ENCODE assay signal across 8 cellular contexts in the genomic region with DNA sequence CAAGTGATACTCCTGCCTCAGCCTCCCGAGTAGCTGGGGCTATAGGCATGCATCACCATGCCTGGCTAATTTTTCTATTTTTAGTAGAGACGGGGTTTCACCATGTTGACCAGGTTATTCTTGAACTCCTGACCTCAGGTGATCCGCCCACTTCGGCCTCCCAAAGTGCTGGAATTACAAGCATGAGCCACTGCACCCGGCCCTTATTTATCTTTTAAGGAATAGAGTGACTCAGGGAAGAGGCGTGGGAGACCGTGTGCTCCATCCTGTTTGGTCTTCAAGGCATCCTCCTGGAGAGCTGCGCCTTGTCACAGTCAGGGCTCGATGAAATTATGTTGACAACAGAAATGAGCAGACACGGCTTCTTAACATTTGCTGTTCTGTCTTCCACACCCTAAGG. TPM values are rescaled to one million over a fixed set of nuclear protein-coding genes. Genes with fewer than 3 reads are reported as not detected.
DNase-seq lines count a peak whose midpoint lies in the region; FAIRE-seq and TF ChIP-seq lines count a peak whose summit lies in the region.
"Not testable (repeated sequence)": the region's sequence is repeated elsewhere in the genome, so short reads cannot be mapped to it uniquely, and the experiment has no call there.
"Had no signal": no experiment of that assay in that cellular context is flagged by ENCODE, and none has a peak within 500 bp of the region (broad histone marks: within the 10 kb centered on the region; RNA-seq: fewer than 3 reads in every experiment).

No MANE protein-coding gene starts in this region.

- H3K9me1 ChIP-seq in keratinocyte (ENCODE audit: control insufficient read depth, extremely low read depth, insufficient read depth, low read length) = not testable (repeated sequence)

- H3F3A ChIP-seq in PC-9 (ENCODE audit: insufficient read depth, low read depth) = peaks cover 13% of the 10 kb centered on the region; the same call in 1 of the 2 replicates

- H3K27ac Mint-ChIP-seq in Calu3 (ENCODE audit: unreplicated experiment) = peak overlapping the region; percentile 87

- H3K4me1 ChIP-seq in PC-9 (replicated peaks; ENCODE audit: insufficient read depth) (peaks cover 25% of the 10 kb centered on the region), keratinocyte (ENCODE audit: control insufficient read depth, extremely low read depth, insufficient read depth, low read length) (peaks cover 13% of the 10 kb centered on the region)

- peak; percentile 48 for FAIRE-seq in keratinocyte (lab: Jason Lieb, UNC)

- H2AFZ ChIP-seq in PC-9; keratinocyte (ENCODE audit: control insufficient read depth, low read length): not testable (repeated sequence)

- H3K4me2 ChIP-seq in PC-9 = peak overlapping the region; percentile 53
- H3K4me2 ChIP-seq in keratinocyte (ENCODE audit: control insufficient read depth, extremely low read depth, insufficient read depth, low read depth, low read length) = not testable (repeated sequence)

- in situ Hi-C loops in astrocyte of the spinal cord (cut with HindIII; ENCODE audit: low sequenced_read_pairs) = not testable (repeated sequence)

- not testable (repeated sequence) for H3K36me3 ChIP-seq in PC-9 (ENCODE audit: low read depth); keratinocyte (ENCODE audit: control insufficient read depth in 2 of 2, extremely low read depth in 1 of 2, insufficient read depth in 2 of 2, low read length in 2 of 2)

- dilution Hi-C loops in keratinocyte (cut with MboI; ENCODE audit: extremely low pct_ligation_motif_present, low sequenced_read_pairs) = not testable (repeated sequence)

- H4K20me1 ChIP-seq in PC-9 (ENCODE audit: insufficient read depth); keratinocyte (ENCODE audit: control insufficient read depth, extremely low read depth, insufficient read depth, low read length): not testable (repeated sequence)

- not testable (repeated sequence) for H3K9me2 ChIP-seq in PC-9 (ENCODE audit: insufficient read depth)

- H3K4me1 Mint-ChIP-seq in Calu3 (ENCODE audit: low read depth, unreplicated experiment) = peaks cover 31% of the 10 kb centered on the region

- H3K36me3 Mint-ChIP-seq in Calu3 (ENCODE audit: insufficient read depth, unreplicated experiment) = peaks cover 21% of the 10 kb centered on the region

- H3K27me3 Mint-ChIP-seq in Calu3 (ENCODE audit: unreplicated experiment) = not testable (repeated sequence)

- CTCF ChIA-PET in Calu3 (lab: Charles Lee) = interaction anchor here (0.6 kb wide), 1 partner anchor 165 kb away, joined by 3 read pairs; no protein-coding TSS in a partner anchor
- CTCF ChIA-PET in PC-9 (lab: Charles Lee) = not testable (repeated sequence)

- H3K4me3 Mint-ChIP-seq in Calu3 (ENCODE audit: low read depth, unreplicated experiment) = peak overlapping the region; percentile 43

- not testable (repeated sequence) for H3K9ac ChIP-seq in keratinocyte (ENCODE audit: control insufficient read depth, extremely low read depth, insufficient read depth, low read length)

- not testable (repeated sequence) for H3K79me2 ChIP-seq in PC-9 (ENCODE audit: low read depth); keratinocyte (ENCODE audit: control insufficient read depth, insufficient read depth, low read length)

- POLR2A ChIA-PET in PC-9 (lab: Charles Lee; ENCODE audit: unreplicated experiment) = interaction anchor here (0.6 kb wide), 1 partner anchor 16 kb away, joined by 3 read pairs; no protein-coding TSS in a partner anchor

- not testable (repeated sequence) for H3K4me3 ChIP-seq in PC-9; astrocyte of the spinal cord (ENCODE audit: low read depth, low read length); fibroblast of pulmonary artery (replicated peaks; ENCODE audit: low read depth, low read length); keratinocyte (ENCODE audit: control insufficient read depth in 2 of 3, extremely low read depth in 1 of 3, insufficient read depth in 2 of 3, low read depth in 1 of 3, low read length in 3 of 3)

- BruUV-seq in Calu3 (replicated peaks; lab: Mats Ljungman, UMichigan); PC-9 (replicated peaks; lab: Mats Ljungman, UMichigan): not testable (repeated sequence)

- peak overlapping the region; percentile 77 for H3K27ac ChIP-seq in PC-9
- H3K27ac ChIP-seq in keratinocyte (ENCODE audit: control insufficient read depth, insufficient read depth, low read length) = not testable (repeated sequence)

- not testable (repeated sequence) for TF ChIP-seq CTCF in Calu3 (IDR thresholded peaks at IDR 0.05; ENCODE audit: unreplicated experiment); PC-9 (conservative IDR thresholded peaks at IDR 0.05); astrocyte of the spinal cord (IDR thresholded peaks at IDR 0.05; ENCODE audit: low read depth, low read length); fibroblast of pulmonary artery (IDR thresholded peaks at IDR 0.05; ENCODE audit: low read length, missing control alignments); keratinocyte (optimal IDR thresholded peaks at IDR 0.05 in 1 of 3, IDR thresholded peaks at IDR 0.05 in 1 of 3, conservative IDR thresholded peaks at IDR 0.05 in 1 of 3; ENCODE audit: extremely low read depth in 1 of 3, insufficient read depth in 2 of 3, low read length in 3 of 3)

- not testable (repeated sequence) for H3K27me3 ChIP-seq in PC-9 (ENCODE audit: insufficient read depth, low read depth)
- H3K27me3 ChIP-seq in keratinocyte (ENCODE audit: control insufficient read depth, extremely low read depth, insufficient read depth, low read length) = peaks cover 18% of the 10 kb centered on the region

- peak; percentile 58 for DNase-seq in Calu3
- DNase-seq in HK-2 (ENCODE audit: unreplicated experiment) = peak; percentile 44
- peak; percentile 68 to 93 for DNase-seq in PC-9
- peak; percentile 27 for DNase-seq in astrocyte of the spinal cord (ENCODE audit: low read depth, low spot score)
- peak; percentile 74 for DNase-seq in fibroblast of pulmonary artery (ENCODE audit: low read depth)
- DNase-seq in keratinocyte (ENCODE audit: low read depth, low spot score) = not testable (repeated sequence)
- DNase-seq in renal cortical epithelial cell (ENCODE audit: low read depth) = peak; percentile 78

- not testable (repeated sequence) for H3K9me3 Mint-ChIP-seq in Calu3 (ENCODE audit: low read depth, unreplicated experiment)

- intact Hi-C loops in Calu3 (cut with micrococcal nuclease; ENCODE audit: unreplicated experiment) = not testable (repeated sequence)
- intact Hi-C loops in PC-9 (cut with micrococcal nuclease; ENCODE audit: unreplicated experiment) = loop anchor here (5.0 kb wide), 1 partner anchor 43 kb away; no protein-coding TSS in a partner anchor

- not testable (repeated sequence) for H3K9me3 ChIP-seq in PC-9 (ENCODE audit: insufficient read depth, low read depth); keratinocyte (ENCODE audit: control insufficient read depth, low read depth, low read length)

RNA-seq across cellular contexts. Expression of a gene that starts 12.7 kb away (rescaled TPM):
- 124 and 127 TPM in 2 replicates for total RNA-seq in Calu3 (2022)
- total RNA-seq in PC-9 (2021) = 114 and 130 TPM in 2 replicates
- 20.2 to 26.0 TPM (median 21.3 TPM) in 3 replicates for polyA plus RNA-seq in keratinocyte
- polyA plus RNA-seq in keratinocyte (2011; ENCODE audit: low read depth) = 9.9 TPM
- polyA plus RNA-seq in keratinocyte (2011; cell fraction: cytosol; rRNA removed) = 14.4 and 19.2 TPM in 2 replicates
- polyA plus RNA-seq in keratinocyte (2011; cell fraction: nucleus; rRNA removed) = 55.5 and 78.6 TPM in 2 replicates
- polyA plus RNA-seq in keratinocyte (2012; ENCODE audit: low replicate concordance) = 16.2 and 18.5 TPM in 2 replicates
- 18.2 to 29.4 TPM (median 19.6 TPM) in 3 replicates for polyA minus RNA-seq in keratinocyte
- polyA minus RNA-seq in keratinocyte (2011; cell fraction: cytosol; rRNA and poly(A)+ RNA removed) = 11.7 TPM
- polyA minus RNA-seq in keratinocyte (2011; cell fraction: nucleus; rRNA and poly(A)+ RNA removed) = 22.1 and 34.7 TPM in 2 replicates
- 5.3 and 25.0 TPM in 2 replicates for total RNA-seq in renal cortical epithelial cell
- total RNA-seq: SJSA1 had no signal

RNA-seq across cellular contexts. Expression of a gene that starts 37.7 kb away (rescaled TPM):
- total RNA-seq in Calu3 (2022) (12.5 and 14.1 TPM in 2 replicates), PC-9 (2021) (22.1 and 27.3 TPM in 2 replicates), renal cortical epithelial cell (9.2 and 12.4 TPM in 2 replicates)
- 9.1 to 15.2 TPM (median 10.9 TPM) in 3 replicates for polyA plus RNA-seq in keratinocyte
- 1.8 TPM for polyA plus RNA-seq in keratinocyte (2011; ENCODE audit: low read depth)
- polyA plus RNA-seq in keratinocyte (2011; cell fraction: cytosol; rRNA removed) = 7.4 and 15.3 TPM in 2 replicates
- 10.8 and 14.1 TPM in 2 replicates for polyA plus RNA-seq in keratinocyte (2011; cell fraction: nucleus; rRNA removed)
- 7.5 and 13.3 TPM in 2 replicates for polyA plus RNA-seq in keratinocyte (2012; ENCODE audit: low replicate concordance)
- polyA minus RNA-seq in keratinocyte = 12.4 to 21.8 TPM (median 17.9 TPM) in 3 replicates
- polyA minus RNA-seq in keratinocyte (2011; cell fraction: cytosol; rRNA and poly(A)+ RNA removed) = 14.4 TPM
- polyA minus RNA-seq in keratinocyte (2011; cell fraction: nucleus; rRNA and poly(A)+ RNA removed) = 10.1 and 14.1 TPM in 2 replicates
